Comparison of ENCODE assay signal across 8 cellular contexts in genomic region chr11:86459682-86460460, GRCh38.
DNase-seq lines count a peak whose midpoint lies in the region; ATAC-seq, FAIRE-seq and TF ChIP-seq lines count a peak whose summit lies in the region.
"Had no signal": no experiment of that assay in that cellular context is flagged by ENCODE, and none has a peak within 500 bp of the region (broad histone marks: within the 10 kb centered on the region; RNA-seq: fewer than 3 reads in every experiment).

No MANE protein-coding gene starts in this region.

- no peaks in the 10 kb centered on the region for H3K27me3 ChIP-seq in keratinocyte (ENCODE audit: control insufficient read depth, extremely low read depth, insufficient read depth, low read length)
- no peaks in the 10 kb centered on the region for H3K27me3 ChIP-seq in upper lobe of left lung

- no peak overlapping the region for H2AFZ ChIP-seq in keratinocyte (ENCODE audit: control insufficient read depth, low read length)

- peak; percentile 57 for DNase-seq in LoVo (ENCODE audit: low spot score)
- DNase-seq in astrocyte of the spinal cord (ENCODE audit: low read depth, low spot score): peak; percentile 96
- DNase-seq in keratinocyte (ENCODE audit: low read depth, low spot score): peak; percentile 68
- no peak for DNase-seq in upper lobe of left lung
- DNase-seq in GM19238 (ENCODE audit: insufficient read length, low spot score): no peak

- no peaks in the 10 kb centered on the region for H3K9me1 ChIP-seq in keratinocyte (ENCODE audit: control insufficient read depth, extremely low read depth, insufficient read depth, low read length)

- no peak overlapping the region for H3K9ac ChIP-seq in keratinocyte (ENCODE audit: control insufficient read depth, extremely low read depth, insufficient read depth, low read length)

- peak; percentile 85 for FAIRE-seq in keratinocyte (lab: Jason Lieb, UNC)

- TF ChIP-seq EP300 in upper lobe of left lung (IDR thresholded peaks at IDR 0.05): no peak

- H3K27ac ChIP-seq in keratinocyte (ENCODE audit: control insufficient read depth, insufficient read depth, low read length) (peak overlapping the region; percentile 52), upper lobe of left lung (no peak overlapping the region)
- H3K27ac ChIP-seq: VCaP had no signal

- no peak overlapping the region for H3K4me3 ChIP-seq in astrocyte of the spinal cord (ENCODE audit: low read depth, low read length)
- H3K4me3 ChIP-seq in keratinocyte (ENCODE audit: control insufficient read depth in 2 of 3, extremely low read depth in 1 of 3, insufficient read depth in 2 of 3, low read depth in 1 of 3, low read length in 3 of 3): no peak overlapping the region
- H3K4me3 ChIP-seq in upper lobe of left lung: no peak overlapping the region

- no peak for TF ChIP-seq POLR2A in upper lobe of left lung (IDR thresholded peaks at IDR 0.05)

- peak overlapping the region; percentile 17 for H3K4me2 ChIP-seq in keratinocyte (ENCODE audit: control insufficient read depth, extremely low read depth, insufficient read depth, low read depth, low read length)

- 55 to 79% methylated on average over 2 to 3 of the region's 3 CpGs for WGBS in upper lobe of left lung, 2 donors

- no peaks in the 10 kb centered on the region for H3K9me3 ChIP-seq in keratinocyte (ENCODE audit: control insufficient read depth, low read depth, low read length)
- H3K9me3 ChIP-seq in upper lobe of left lung: no peaks in the 10 kb centered on the region

- in situ Hi-C loops in astrocyte of the spinal cord (cut with HindIII; ENCODE audit: low sequenced_read_pairs): no loop called here

- H3K36me3 ChIP-seq in keratinocyte (ENCODE audit: control insufficient read depth in 2 of 2, extremely low read depth in 1 of 2, insufficient read depth in 2 of 2, low read length in 2 of 2): no peaks in the 10 kb centered on the region
- H3K36me3 ChIP-seq in upper lobe of left lung: no peaks in the 10 kb centered on the region

- no peaks in the 10 kb centered on the region for H3K79me2 ChIP-seq in keratinocyte (ENCODE audit: control insufficient read depth, insufficient read depth, low read length)

- H3K4me1 ChIP-seq in keratinocyte (ENCODE audit: control insufficient read depth, extremely low read depth, insufficient read depth, low read length): peaks cover 44% of the 10 kb centered on the region
- H3K4me1 ChIP-seq in upper lobe of left lung: peaks cover 5 to 18% (median 13%) of the 10 kb centered on the region in 4 donors

- no peaks in the 10 kb centered on the region for H4K20me1 ChIP-seq in keratinocyte (ENCODE audit: control insufficient read depth, extremely low read depth, insufficient read depth, low read length)

- TF ChIP-seq CTCF in astrocyte of the spinal cord (IDR thresholded peaks at IDR 0.05; ENCODE audit: low read depth, low read length) (no peak), keratinocyte (optimal IDR thresholded peaks at IDR 0.05 in 1 of 3, IDR thresholded peaks at IDR 0.05 in 1 of 3, conservative IDR thresholded peaks at IDR 0.05 in 1 of 3; ENCODE audit: extremely low read depth in 1 of 3, insufficient read depth in 2 of 3, low read length in 3 of 3) (no peak), upper lobe of left lung (IDR thresholded peaks at IDR 0.05) (no peak)

- dilution Hi-C loops in keratinocyte (cut with MboI; ENCODE audit: extremely low pct_ligation_motif_present, low sequenced_read_pairs): no loop called here

- ATAC-seq in upper lobe of left lung (ENCODE audit: low FRiP score in 2 of 2): peak; percentile 25 to 41
- no peak for ATAC-seq in HG02870 (IDR thresholded peaks at IDR 0.05; ENCODE audit: unreplicated experiment)
- no peak for ATAC-seq in GM21381 (IDR thresholded peaks at IDR 0.05; ENCODE audit: unreplicated experiment)

Comparison
In these comparisons a context has a peak if more than half of its experiments do, and no peak if none do; other contexts are left out.
1. DNase-seq: peak in LoVo (single experiment), astrocyte of the spinal cord (single experiment) and keratinocyte (single experiment); none in upper lobe of left lung (0 of 2) and GM19238 (single experiment).
2. ATAC-seq: peak in upper lobe of left lung (2 of 2); none in HG02870 (single experiment) and GM21381 (single experiment).